ENCODE assay signal across 22 cellular contexts in genomic region chr13:30610311-30610710, GRCh38. TPM values are rescaled to one million over a fixed set of nuclear protein-coding genes. Genes with fewer than 3 reads are reported as not detected.
DNase-seq lines count a peak whose midpoint lies in the region; ATAC-seq, FAIRE-seq and TF ChIP-seq lines count a peak whose summit lies in the region.
"Had no signal": no experiment of that assay in that cellular context is flagged by ENCODE, and none has a peak within 500 bp of the region (broad histone marks: within the 10 kb centered on the region; RNA-seq: fewer than 3 reads in every experiment).

No MANE protein-coding gene starts in this region.

- no peak overlapping the region for H2AFZ ChIP-seq in osteoblast (ENCODE audit: low read length)

- no peak overlapping the region for H3K4me2 ChIP-seq in osteoblast (ENCODE audit: insufficient read depth, low read length)

- H3K36me3 ChIP-seq in HEK293 (ENCODE audit: control insufficient read depth in 2 of 2, insufficient read depth in 1 of 2, low read length in 2 of 2) (no peaks in the 10 kb centered on the region), pancreas (no peaks in the 10 kb centered on the region), osteoblast (ENCODE audit: insufficient read depth, low read length) (no peaks in the 10 kb centered on the region)

- H3K4me3 Mint-ChIP-seq in activated B cell treated with CpG ODN at 0.5 μM for 24 hours = peak overlapping the region; percentile 5
- H3K4me3 Mint-ChIP-seq: CD4-positive, CD25-positive, alpha-beta regulatory T cell; H9 had no signal

- H3K27ac Mint-ChIP-seq in activated B cell treated with CpG ODN at 0.5 μM for 24 hours = peak overlapping the region; percentile 42

- H3K27me3 Mint-ChIP-seq in activated B cell treated with CpG ODN at 0.5 μM for 24 hours = no peaks in the 10 kb centered on the region
- H3K27me3 Mint-ChIP-seq: CD4-positive, CD25-positive, alpha-beta regulatory T cell had no signal

- CTCF ChIA-PET in HEK293 (lab: Yijun Ruan, JAX) = no interaction called here
- CTCF ChIA-PET in activated B cell treated with CpG ODN at 0.5 μM for 24 hours (lab: Charles Lee) = no interaction called here

- intact Hi-C loops in activated B cell treated with CpG ODN at 0.5 μM for 24 hours (cut with micrococcal nuclease) (no loop called here), pancreas (cut with DNase I) (no loop called here)

- H3K9me3 ChIP-seq in HEK293 (ENCODE audit: control insufficient read depth, insufficient read depth, low read depth, low read length) = no peaks in the 10 kb centered on the region
- no peaks in the 10 kb centered on the region for H3K9me3 ChIP-seq in pancreas
- no peaks in the 10 kb centered on the region for H3K9me3 ChIP-seq in osteoblast (ENCODE audit: low read depth, low read length)

- no peaks in the 10 kb centered on the region for H4K20me1 ChIP-seq in osteoblast (ENCODE audit: insufficient read depth, low read length)

- no peak for TF ChIP-seq CTCF in HEK293 (tag by site-specific recombination; IDR thresholded peaks at IDR 0.05)
- no peak for TF ChIP-seq CTCF in activated B cell treated with CpG ODN at 0.5 μM for 24 hours (IDR thresholded peaks at IDR 0.05)
- TF ChIP-seq CTCF in pancreas (IDR thresholded peaks at IDR 0.05) = no peak
- no peak for TF ChIP-seq CTCF in osteoblast (IDR thresholded peaks at IDR 0.05; ENCODE audit: extremely low read depth, low read depth, low read length)

- H3K9me3 Mint-ChIP-seq in activated B cell treated with CpG ODN at 0.5 μM for 24 hours = no peaks in the 10 kb centered on the region
- H3K9me3 Mint-ChIP-seq: CD4-positive, CD25-positive, alpha-beta regulatory T cell; H9 had no signal

- peaks cover 30% of the 10 kb centered on the region for H3K79me2 ChIP-seq in osteoblast (ENCODE audit: insufficient read depth, low read length)

- H3K27ac ChIP-seq in HEK293 (ENCODE audit: extremely low read depth, low read depth, low read length) (no peak overlapping the region), pancreas (no peak overlapping the region), osteoblast (ENCODE audit: low read depth, low read length) (no peak overlapping the region)
- H3K27ac ChIP-seq: HL-60, RWPE1 had no signal

- no peak for ATAC-seq in activated B cell treated with CpG ODN at 0.5 μM for 24 hours (ENCODE audit: low read depth)
- peak; percentile 40 to 70 (median 51) for ATAC-seq in pancreas
- no peak for ATAC-seq in GM19023 (IDR thresholded peaks at IDR 0.05; ENCODE audit: unreplicated experiment)
- ATAC-seq in GM21528 (IDR thresholded peaks at IDR 0.05; ENCODE audit: low FRiP score, unreplicated experiment) = no peak
- ATAC-seq: PC-3 had no signal

- H3K4me1 ChIP-seq in HEK293 (ENCODE audit: control insufficient read depth, insufficient read depth, low read length) = no peaks in the 10 kb centered on the region
- H3K4me1 ChIP-seq in pancreas = peaks cover 0 to 17% (median 4%) of the 10 kb centered on the region in 3 donors
- H3K4me1 ChIP-seq in osteoblast (ENCODE audit: insufficient read depth, low read length) = peaks cover 8% of the 10 kb centered on the region

- POLR2A ChIA-PET in HEK293 (lab: Yijun Ruan, JAX) = no interaction called here
- POLR2A ChIA-PET in activated B cell treated with CpG ODN at 0.5 μM for 24 hours (lab: Charles Lee) = no interaction called here

- peaks cover 2% of the 10 kb centered on the region for H3K36me3 Mint-ChIP-seq in activated B cell treated with CpG ODN at 0.5 μM for 24 hours (ENCODE audit: low read depth)

- H3K4me1 Mint-ChIP-seq in activated B cell treated with CpG ODN at 0.5 μM for 24 hours = peaks cover 71% of the 10 kb centered on the region

- no peak overlapping the region for H3K4me3 ChIP-seq in HEK293 (ENCODE audit: low read depth, low read length)
- H3K4me3 ChIP-seq in pancreas = no peak overlapping the region
- H3K4me3 ChIP-seq in osteoblast (ENCODE audit: insufficient read depth, low read length) = no peak overlapping the region

- no peak for FAIRE-seq in pancreas (lab: Jason Lieb, UNC)
- FAIRE-seq: G401.6, HTR-8/SVneo had no signal

- DNase-seq in EL (peak; percentile 19), activated B cell treated with CpG ODN at 0.5 μM for 24 hours (no peak), pancreas (no peak), NCI-H345 treated with DMSO at 0.1 percent for 48 hours (lab: John Stamatoyannopoulos, UW; ENCODE audit: unreplicated experiment) (no peak), osteoblast (ENCODE audit: insufficient read length, low spot score, missing footprints) (no peak)
- DNase-seq: ACHN; AML-193; Calu3; CD4-positive, CD25-positive, alpha-beta regulatory T cell; H9; MV-4-11; NCI-H187 treated with DMSO at 0.1 percent for 48 hours; NCI-H345; NK-92 treated with Interleukin-12 subunit alpha and Interleukin-12 subunit beta, amount 100 ng/mL, for 24 hours; PC-3 had no signal

- no peaks in the 10 kb centered on the region for H3K27me3 ChIP-seq in pancreas
- H3K27me3 ChIP-seq in osteoblast (ENCODE audit: insufficient read depth, low read length) = no peaks in the 10 kb centered on the region

TF ChIP-seq in HEK293, 187 proteins besides CTCF, POLR2A, EP300 and RAD21:
- peak; percentile 71 for TF ChIP-seq ZNF664 (tag by site-specific recombination; IDR thresholded peaks at IDR 0.05)
- no peak for TF ChIP-seq ZNF677 (tag by site-specific recombination; IDR thresholded peaks at IDR 0.05)
- peak; percentile 26; the same call in 1 of the 2 replicates for TF ChIP-seq PRDM6 (tag by site-specific recombination; IDR thresholded peaks at IDR 0.05)
- no peak for TF ChIP-seq ZNF521 (tag by site-specific recombination; IDR thresholded peaks at IDR 0.05)

RNA-seq across cellular contexts. Expression of gene USPL1, which starts 7.4 kb away (rescaled TPM):
- 29.1 and 33.6 TPM in 2 replicates for total RNA-seq in activated B cell treated with CpG ODN at 0.5 μM for 24 hours
- 1 to 10 TPM; 3.5 to 8.7 (median 7.0) TPM for total RNA-seq in pancreas
- 10 to 100 TPM in 1 of 2 donors, 1 to 10 TPM in 1; 7.5 to 13.1 TPM for polyA plus RNA-seq in pancreas
- total RNA-seq in osteoblast = 11.6 and 14.7 TPM in 2 replicates

Comparison
In these comparisons a context has a peak if more than half of its experiments do, and no peak if none do; other contexts are left out.
1. ATAC-seq: peak in pancreas (4 of 4); none in activated B cell treated with CpG ODN at 0.5 μM for 24 hours (single experiment), GM19023 (single experiment) and GM21528 (single experiment).